ENCODE assay signal across 30 cellular contexts in the genomic region with DNA sequence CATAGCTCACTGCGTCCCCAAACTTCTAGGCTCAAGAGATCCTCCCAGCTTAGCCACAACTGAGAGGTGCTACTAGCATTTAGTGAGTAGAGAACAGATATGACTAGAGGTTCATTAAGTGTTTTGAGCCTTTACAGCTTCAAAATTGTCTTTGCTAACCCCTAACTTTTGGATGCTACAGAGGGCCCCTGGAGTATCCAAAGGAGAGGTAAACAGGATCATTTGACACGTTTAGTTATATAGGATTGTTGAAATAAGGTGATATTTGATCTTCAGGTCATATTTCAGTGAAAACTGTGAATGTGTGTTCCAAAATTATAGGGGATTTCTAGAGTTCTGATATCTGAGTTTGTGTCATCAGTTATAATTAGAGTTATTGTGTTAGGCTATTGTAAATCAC. TPM values are rescaled to one million over a fixed set of nuclear protein-coding genes. Genes with fewer than 3 reads are reported as not detected.
"Had no signal": no experiment of that assay in that cellular context is flagged by ENCODE, and none has a peak within 500 bp of the region (broad histone marks: within the 10 kb centered on the region; RNA-seq: fewer than 3 reads in every experiment).

No MANE protein-coding gene starts in this region.

- H3K4me3 ChIP-seq: adrenal gland, body of pancreas, cardiac muscle cell, coronary artery, dorsolateral prefrontal cortex, gastrocnemius medialis, right atrium auricular region, stomach, suprapubic skin, tibial artery had no signal

- H3K27ac ChIP-seq: adrenal gland, body of pancreas, cardiac muscle cell, coronary artery, dorsolateral prefrontal cortex, gastrocnemius medialis, parathyroid adenoma, right atrium auricular region, stomach, suprapubic skin had no signal

- DNase-seq: activated CD4-positive, alpha-beta T cell treated with anti-CD3 and anti-CD28 coated beads for 1 hour; activated CD4-positive, alpha-beta T cell treated with anti-CD3 and anti-CD28 coated beads, Interleukin-2, amount 50 U/mL, for 1 hour; activated CD8-positive, alpha-beta T cell treated with anti-CD3 and anti-CD28 coated beads for 36 hours; activated naive CD4-positive, alpha-beta T cell; activated naive CD8-positive, alpha-beta T cell treated with anti-CD3 and anti-CD28 coated beads for 36 hours; activated T-cell treated with anti-CD3 and anti-CD28 coated beads, Interleukin-2, amount 50 U/mL, for 4 hours; adrenal gland; aorta; body of pancreas; dorsolateral prefrontal cortex; effector memory CD8-positive, alpha-beta T cell; erythroblast; gastrocnemius medialis; glutamatergic neuron; kidney; midbrain; naive thymus-derived CD4-positive, alpha-beta T cell; nucleus accumbens; stimulated activated CD4-positive, alpha-beta T cell treated with anti-CD3 and anti-CD28 coated beads, Interleukin-15, amount 100 ng/mL, for 24 hours; stimulated activated naive B cell treated with anti-CD40 and anti-IgM and Interleukin-4, amounts not matched to agents 10 μg/mL and 1 μg/mL and 100 μg/mL, for 72 hours; stomach; T-helper 17 cell; T1000; tibial artery had no signal

- H3K36me3 ChIP-seq: adrenal gland, cardiac muscle cell, gastrocnemius medialis, right atrium auricular region, stomach, suprapubic skin, tibial artery had no signal

- H3K79me2 ChIP-seq: parathyroid adenoma had no signal

- H3K9me3 ChIP-seq: adrenal gland, body of pancreas, gastrocnemius medialis, right atrium auricular region, stomach, suprapubic skin, tibial artery had no signal

- H3K4me1 ChIP-seq: parathyroid adenoma, right atrium auricular region had no signal

- H3K9ac ChIP-seq: parathyroid adenoma had no signal

- ATAC-seq: activated CD8-positive, alpha-beta T cell treated with anti-CD3 and anti-CD28 coated beads for 36 hours; activated T-cell treated with anti-CD3 and anti-CD28 coated beads, Interleukin-2, amount 50 U/mL, for 4 hours; body of pancreas; effector memory CD8-positive, alpha-beta T cell; gastrocnemius medialis; naive thymus-derived CD4-positive, alpha-beta T cell; stimulated activated naive B cell treated with anti-CD40 and anti-IgM and Interleukin-4, amounts not matched to agents 10 μg/mL and 1 μg/mL and 100 μg/mL, for 72 hours; T-helper 17 cell had no signal

- H2AFZ ChIP-seq: parathyroid adenoma had no signal

- H3K27me3 ChIP-seq: adrenal gland, body of pancreas, cardiac muscle cell, dorsolateral prefrontal cortex, gastrocnemius medialis, right atrium auricular region, stomach, suprapubic skin, tibial artery had no signal

RNA-seq across cellular contexts. Expression of gene HFE, which starts 19.2 kb away (rescaled TPM):
- polyA plus RNA-seq: neural cell had no signal
